Comparison of ENCODE assay signal across 8 cellular contexts in genomic region chr19:913080-913748, GRCh38. TPM values are rescaled to one million over a fixed set of nuclear protein-coding genes. Genes with fewer than 3 reads are reported as not detected.
DNase-seq lines count a peak whose midpoint lies in the region; ATAC-seq and TF ChIP-seq lines count a peak whose summit lies in the region.

Gene R3HDM4 (minus strand): TSS chr19:913219. CDS start chr19:913157, 62 bp downstream.

- H2AFZ ChIP-seq in neural cell (ENCODE audit: low read depth, low read length) = peak within 1 kb of the TSS; percentile 60

- intact Hi-C loops in stomach (cut with DNase I; ENCODE audit: low total_unique reads) = no loop called here

- TF ChIP-seq POLR2A in stomach (IDR thresholded peaks at IDR 0.05) = no peak

- no peaks in the 10 kb centered on the region for H3K36me3 ChIP-seq in neural cell (ENCODE audit: insufficient read depth, low read length)
- no peaks in the 10 kb centered on the region for H3K36me3 ChIP-seq in stomach

- no peak for TF ChIP-seq CTCF in foreskin fibroblast (IDR thresholded peaks at IDR 0.05; ENCODE audit: low read depth, low read length)
- TF ChIP-seq CTCF in neural cell (IDR thresholded peaks at IDR 0.05; ENCODE audit: poor library complexity, severe bottlenecking) = no peak
- no peak for TF ChIP-seq CTCF in stomach (IDR thresholded peaks at IDR 0.05)

- H3K9ac ChIP-seq in neural cell (ENCODE audit: low read length) = peak within 1 kb of the TSS; percentile 83

- H3K9me2 ChIP-seq in neural cell (ENCODE audit: insufficient read depth, low read length) = no peaks in the 10 kb centered on the region

- 0 to 1% (median 1%) methylated on average over 25 to 76 of the region's 76 CpGs for WGBS in stomach, 5 donors

- no peak for TF ChIP-seq RAD21 in neural cell (conservative IDR thresholded peaks at IDR 0.05)

- ATAC-seq in HG02981 (IDR thresholded peaks at IDR 0.05; ENCODE audit: unreplicated experiment) (peak; percentile 58), HG02970 (IDR thresholded peaks at IDR 0.05; ENCODE audit: low FRiP score, unreplicated experiment) (no peak)

- H3K4me3 ChIP-seq in foreskin fibroblast (ENCODE audit: low read depth in 1 of 2, low read length in 2 of 2) (peak within 1 kb of the TSS; percentile 77 to 81), neural cell (ENCODE audit: low read length) (peak within 1 kb of the TSS; percentile 79), stomach (peak within 1 kb of the TSS; percentile 69 to 90 (median 82))

- H3K4me1 ChIP-seq in stomach = peaks cover 35 to 66% (median 51%) of the 10 kb centered on the region in 4 donors

- TF ChIP-seq EP300 in neural cell (conservative IDR thresholded peaks at IDR 0.05; ENCODE audit: poor library complexity, severe bottlenecking) (no peak), stomach (IDR thresholded peaks at IDR 0.05) (no peak)

- peaks cover 11% of the 10 kb centered on the region for H3K79me2 ChIP-seq in neural cell (replicated peaks; ENCODE audit: insufficient read depth, low read length)

- H3K27ac ChIP-seq in neural cell (ENCODE audit: low read length) (peak within 1 kb of the TSS; percentile 52), stomach (peak within 1 kb of the TSS; percentile 92 to 99 (median 98))

- no peaks in the 10 kb centered on the region for H3F3A ChIP-seq in neural cell (ENCODE audit: insufficient read depth, low read length, poor library complexity, severe bottlenecking)

- H3K9me3 ChIP-seq in neural cell (ENCODE audit: low read length) (no peaks in the 10 kb centered on the region), stomach (no peaks in the 10 kb centered on the region)

- H3K27me3 ChIP-seq in neural cell (ENCODE audit: insufficient read depth, low read depth, low read length) (peaks cover 17% of the 10 kb centered on the region), stomach (peaks cover 3 to 24% (median 20%) of the 10 kb centered on the region in 3 donors)

- H4K20me1 ChIP-seq in neural cell (ENCODE audit: insufficient read depth) = no peaks in the 10 kb centered on the region

- H3K4me2 ChIP-seq in neural cell (ENCODE audit: low read length) = peak within 1 kb of the TSS; percentile 38

- DNase-seq in GM03348 (ENCODE audit: low spot score) = peak; percentile 97
- peak; percentile 62 for DNase-seq in RPMI7951 (ENCODE audit: low read depth)
- DNase-seq in activated gamma-delta T cell treated with anti-CD3 and anti-CD28 coated beads, Interleukin-2, amount 50 U/mL, for 16 hours (ENCODE audit: low read depth) = peak; percentile 73
- DNase-seq in foreskin fibroblast = peak; percentile 45 to 83
- DNase-seq in stomach = peak; percentile 86

TF ChIP-seq in neural cell, 6 proteins besides CTCF, POLR2A, EP300 and RAD21:
- TF ChIP-seq TAF1 (IDR thresholded peaks at IDR 0.05; ENCODE audit: low read depth) (peak; percentile 39), REST (IDR thresholded peaks at IDR 0.05; ENCODE audit: borderline replicate concordance) (no peak), POLR2AphosphoS5 (IDR thresholded peaks at IDR 0.05) (peak; percentile 87)

RNA-seq across cellular contexts. Expression of gene R3HDM4, which starts in this region (rescaled TPM):
- total RNA-seq in RPMI7951 (2014; rRNA removed; shearing (Covaris generic)) = 19.7 and 29.3 TPM in 2 replicates
- polyA plus RNA-seq in neural cell (51.2 and 71.8 TPM in 2 replicates), stomach (10 to 100 TPM; 47.1 to 63.8 (median 60.0) TPM)
- polyA minus RNA-seq in neural cell = 41.9 and 44.6 TPM in 2 replicates
- total RNA-seq in stomach = 10 to 100 TPM in 3 of 5 donors, 1 to 10 TPM in 2; 5.8 to 62.0 (median 29.7) TPM
